23 cellular contexts compared by ENCODE assay signal in genomic region chr5:3995954-3996619, GRCh38.
"Had no signal": no experiment of that assay in that cellular context is flagged by ENCODE, and none has a peak within 500 bp of the region (broad histone marks: within the 10 kb centered on the region; RNA-seq: fewer than 3 reads in every experiment).

No MANE protein-coding gene starts in this region.

- H3K9me3 ChIP-seq: prostate gland, uterus had no signal

- H3K9ac ChIP-seq: parathyroid adenoma had no signal

- ATAC-seq: effector memory CD8-positive, alpha-beta T cell; gastroesophageal sphincter; lower lobe of right lung; sciatic nerve; stimulated activated naive CD8-positive, alpha-beta T cell treated with anti-CD3 and anti-CD28 coated beads, Interleukin-15, Interleukin-2, amounts not matched to agents 100 U/mL and 50 U/mL, for 24 hours had no signal

- H2AFZ ChIP-seq: parathyroid adenoma had no signal

- FAIRE-seq: keratinocyte had no signal

- H3K36me3 Mint-ChIP-seq: immature natural killer cell, memory B cell had no signal

- H3K27me3 Mint-ChIP-seq: dendritic cell treated with granulocyte-macrophage colony-stimulating factor and Interleukin-4, amounts not matched to agents 40 ng/mL and 50 ng/mL, for 4 days; effector memory CD8-positive, alpha-beta T cell had no signal

- DNase-seq: effector memory CD8-positive, alpha-beta T cell; esophagus squamous epithelium; foreskin fibroblast; glutamatergic neuron; immature natural killer cell; left ventricle myocardium inferior; lower lobe of right lung; midbrain; retina; spleen; stimulated activated CD4-positive, alpha-beta T cell treated with anti-CD3 and anti-CD28 coated beads, Interleukin-15, amount 100 ng/mL, for 24 hours; stimulated activated CD4-positive, alpha-beta T cell treated with anti-CD3 and anti-CD28 coated beads, Interleukin-2, amount 100 ng/mL, for 24 hours; stimulated activated naive CD8-positive, alpha-beta T cell treated with anti-CD3 and anti-CD28 coated beads, Interleukin-15, Interleukin-2, amounts not matched to agents 100 U/mL and 50 U/mL, for 24 hours; tibial artery; upper lobe of left lung; uterus had no signal

- H3K4me3 Mint-ChIP-seq: dendritic cell treated with granulocyte-macrophage colony-stimulating factor and Interleukin-4, amounts not matched to agents 40 ng/mL and 50 ng/mL, for 4 days; effector memory CD8-positive, alpha-beta T cell; immature natural killer cell; memory B cell had no signal

- H3K27ac Mint-ChIP-seq: dendritic cell treated with granulocyte-macrophage colony-stimulating factor and Interleukin-4, amounts not matched to agents 40 ng/mL and 50 ng/mL, for 4 days; effector memory CD8-positive, alpha-beta T cell; immature natural killer cell; memory B cell had no signal

- H3K27me3 ChIP-seq: esophagus squamous epithelium, gastroesophageal sphincter, spleen, tibial artery, upper lobe of left lung, uterus had no signal

- H3K4me3 ChIP-seq: esophagus squamous epithelium, gastroesophageal sphincter, left ventricle myocardium inferior, lower lobe of right lung, prostate gland, spleen, tibial artery, upper lobe of left lung, uterus had no signal

- H3K36me3 ChIP-seq: esophagus squamous epithelium, gastroesophageal sphincter, left ventricle myocardium inferior, lower lobe of right lung, prostate gland, spleen, tibial artery, upper lobe of left lung, uterus had no signal

- H3K79me2 ChIP-seq: parathyroid adenoma had no signal

- H3K4me1 Mint-ChIP-seq: memory B cell had no signal

- H3K27ac ChIP-seq: esophagus squamous epithelium, gastroesophageal sphincter, lower lobe of right lung, parathyroid adenoma, prostate gland, spleen, tibial artery, upper lobe of left lung, uterus had no signal

- H3K4me1 ChIP-seq: esophagus squamous epithelium, gastroesophageal sphincter, parathyroid adenoma, prostate gland, spleen, upper lobe of left lung, uterus had no signal
